Comparison of ENCODE assay signal across 24 cellular contexts in genomic region chr12:130651188-130651587, GRCh38.
"Had no signal": no experiment of that assay in that cellular context is flagged by ENCODE, and none has a peak within 500 bp of the region (broad histone marks: within the 10 kb centered on the region; RNA-seq: fewer than 3 reads in every experiment).

No MANE protein-coding gene starts in this region.

- H3K9ac ChIP-seq: neural progenitor cell had no signal

- H3K36me3 Mint-ChIP-seq: immature natural killer cell; stimulated activated effector memory CD8-positive, alpha-beta T cell treated with anti-CD3 and anti-CD28 coated beads, Interleukin-12 subunit alpha, Interleukin-12 subunit beta, amount 100 ng/mL, for 72 hours had no signal

- H3K4me3 Mint-ChIP-seq: immature natural killer cell; naive thymus-derived CD8-positive, alpha-beta T cell; nephron; neural progenitor cell; stimulated activated effector memory CD8-positive, alpha-beta T cell treated with anti-CD3 and anti-CD28 coated beads, Interleukin-12 subunit alpha, Interleukin-12 subunit beta, amount 100 ng/mL, for 72 hours; stimulated activated naive CD8-positive, alpha-beta T cell treated with anti-CD3 and anti-CD28 coated beads, Interleukin-15, Interleukin-2, amounts not matched to agents 100 ng/mL and 50 ng/mL, for 24 hours had no signal

- H3K4me1 ChIP-seq: heart left ventricle, left lung, lower lobe of right lung, pancreas, right atrium auricular region, right lobe of liver, suprapubic skin, tibial artery, upper lobe of right lung had no signal

- H3K27me3 ChIP-seq: neural progenitor cell, pancreas, right atrium auricular region, right lobe of liver, suprapubic skin, tibial artery had no signal

- H3K27ac Mint-ChIP-seq: immature natural killer cell; naive thymus-derived CD8-positive, alpha-beta T cell; nephron; neural progenitor cell; progenitor cell of endocrine pancreas; stimulated activated effector memory CD8-positive, alpha-beta T cell treated with anti-CD3 and anti-CD28 coated beads, Interleukin-12 subunit alpha, Interleukin-12 subunit beta, amount 100 ng/mL, for 72 hours; stimulated activated naive CD8-positive, alpha-beta T cell treated with anti-CD3 and anti-CD28 coated beads, Interleukin-15, Interleukin-2, amounts not matched to agents 100 ng/mL and 50 ng/mL, for 24 hours had no signal

- DNase-seq: heart left ventricle; hypothalamus; immature natural killer cell; left lung; lower lobe of right lung; mammary epithelial cell; mesenchymal stem cell; naive thymus-derived CD8-positive, alpha-beta T cell; pancreas; right lobe of liver; stimulated activated CD4-positive, alpha-beta T cell treated with anti-CD3 and anti-CD28 coated beads, Interleukin-4, amount 100 ng/mL, for 24 hours; stimulated activated naive CD4-positive, alpha-beta T cell; tibial artery; trophoblast cell; upper lobe of right lung had no signal

- H2AFZ ChIP-seq: neural progenitor cell had no signal

- H3K27ac ChIP-seq: heart left ventricle, left lung, lower lobe of right lung, neural progenitor cell, pancreas, right atrium auricular region, right lobe of liver, skin epidermis, suprapubic skin, thoracic aorta, tibial artery, upper lobe of right lung had no signal

- H3K9me3 ChIP-seq: lower lobe of right lung, pancreas, right atrium auricular region, right lobe of liver, thoracic aorta, upper lobe of right lung had no signal

- H3K36me3 ChIP-seq: heart left ventricle, left lung, lower lobe of right lung, neural progenitor cell, pancreas, right atrium auricular region, right lobe of liver, suprapubic skin, thoracic aorta, tibial artery, upper lobe of right lung had no signal

- H3K4me2 ChIP-seq: neural progenitor cell had no signal

- H3K9me3 Mint-ChIP-seq: neural progenitor cell; stimulated activated naive CD8-positive, alpha-beta T cell treated with anti-CD3 and anti-CD28 coated beads, Interleukin-15, Interleukin-2, amounts not matched to agents 100 ng/mL and 50 ng/mL, for 24 hours had no signal

- H3K4me3 ChIP-seq: heart left ventricle, left lung, lower lobe of right lung, neural progenitor cell, pancreas, right atrium auricular region, right lobe of liver, skin epidermis, suprapubic skin, thoracic aorta, tibial artery, upper lobe of right lung had no signal

- H3K4me1 Mint-ChIP-seq: immature natural killer cell; naive thymus-derived CD8-positive, alpha-beta T cell; nephron; stimulated activated effector memory CD8-positive, alpha-beta T cell treated with anti-CD3 and anti-CD28 coated beads, Interleukin-12 subunit alpha, Interleukin-12 subunit beta, amount 100 ng/mL, for 72 hours had no signal
